ENCODE assay signal across 21 cellular contexts in the genomic region with DNA sequence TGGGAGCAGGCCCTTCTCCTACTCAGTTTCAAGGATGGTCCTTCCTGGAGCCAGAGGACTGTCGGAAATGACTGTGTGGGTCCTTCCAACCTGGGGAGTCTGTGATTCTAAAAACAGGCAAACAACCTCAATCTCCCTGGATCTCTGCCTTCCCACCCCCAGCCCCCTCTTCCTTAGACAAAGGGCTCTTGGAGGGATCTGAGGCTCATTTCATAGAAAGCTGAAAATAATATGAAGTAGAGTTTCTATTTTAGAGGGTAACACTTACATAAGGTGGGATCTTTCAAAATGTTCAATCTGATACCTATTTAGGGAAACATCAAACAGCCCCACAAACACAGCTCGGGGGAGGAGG.
DNase-seq lines count a peak whose midpoint lies in the region; ATAC-seq, FAIRE-seq and TF ChIP-seq lines count a peak whose summit lies in the region.
"Had no signal": no experiment of that assay in that cellular context is flagged by ENCODE, and none has a peak within 500 bp of the region (broad histone marks: within the 10 kb centered on the region; RNA-seq: fewer than 3 reads in every experiment).

No MANE protein-coding gene starts in this region.

- no peak for TF ChIP-seq EP300 in H1 (IDR thresholded peaks at IDR 0.05; ENCODE audit: borderline replicate concordance in 1 of 2, low read depth in 2 of 2, low read length in 2 of 2)

- no peaks in the 10 kb centered on the region for H3K4me1 ChIP-seq in left ventricle myocardium inferior
- peaks cover 0 to 1% (median 0%) of the 10 kb centered on the region in 4 experiments; a peak in 1 of 7 replicates for H3K4me1 ChIP-seq in H1 (replicated peaks in 1 of 4; ENCODE audit: control insufficient read depth in 3 of 4, insufficient read depth in 4 of 4, low read length in 3 of 4)
- H3K4me1 ChIP-seq in pancreas = no peaks in the 10 kb centered on the region
- peaks cover 15% of the 10 kb centered on the region for H3K4me1 ChIP-seq in vagina
- peaks cover 7% of the 10 kb centered on the region for H3K4me1 ChIP-seq in testis

- H3K36me3 ChIP-seq in left ventricle myocardium inferior (no peaks in the 10 kb centered on the region), H1 (ENCODE audit: control insufficient read depth in 2 of 4, insufficient read depth in 4 of 4, low read length in 3 of 4) (no peaks in the 10 kb centered on the region), pancreas (no peaks in the 10 kb centered on the region), vagina (no peaks in the 10 kb centered on the region), testis (ENCODE audit: low read depth, missing control alignments) (no peaks in the 10 kb centered on the region)
- H3K36me3 ChIP-seq: thoracic aorta had no signal

- no peak overlapping the region for H3K4me2 ChIP-seq in H1 (ENCODE audit: insufficient read depth in 1 of 2, low read depth in 2 of 2, low read length in 2 of 2)
- H3K4me2 ChIP-seq: GM23338, smooth muscle cell had no signal

- no peak overlapping the region for H2BK120ac ChIP-seq in H1 (replicated peaks; ENCODE audit: low read depth, low read length)

- peak overlapping the region; percentile 55; the same call in 1 of the 2 replicates for H2BK20ac ChIP-seq in H1 (ENCODE audit: low read length)

- 0 out of 2 replicates have a peak overlapping the region, but pooled peaks have one; percentile 91 for H2AK5ac ChIP-seq in H1 (ENCODE audit: low read depth, low read length)

- H3K9ac ChIP-seq in H1 (replicated peaks in 1 of 4; ENCODE audit: extremely low read depth in 1 of 4, low read depth in 3 of 4, low read length in 3 of 4) = no peak overlapping the region

- no peak overlapping the region for H2BK5ac ChIP-seq in H1 (ENCODE audit: low read depth, low read length)

- FAIRE-seq in H1 (lab: Jason Lieb, UNC) (no peak), pancreas (lab: Jason Lieb, UNC) (no peak)
- FAIRE-seq: colon, endometrium had no signal

- H4K8ac ChIP-seq in H1 (ENCODE audit: extremely low read depth, insufficient read depth, low read length) = no peak overlapping the region

- no peak overlapping the region for H4K5ac ChIP-seq in H1 (ENCODE audit: insufficient read length, low read depth, low read length)

- no peak overlapping the region for H4K91ac ChIP-seq in H1 (replicated peaks; ENCODE audit: insufficient read length, low read length)

- H3K4me3 ChIP-seq in left ventricle myocardium inferior (no peak overlapping the region), H1 (ENCODE audit: extremely low read depth in 1 of 4, insufficient read depth in 2 of 4, low read depth in 3 of 4, low read length in 4 of 4) (no peak overlapping the region), pancreas (no peak overlapping the region), vagina (no peak overlapping the region), testis (no peak overlapping the region)
- H3K4me3 ChIP-seq: GM23338, mucosa of descending colon, smooth muscle cell, thoracic aorta had no signal

- H3K23ac ChIP-seq in H1 (ENCODE audit: insufficient read length) = no peak overlapping the region

- H3K9me3 ChIP-seq in left ventricle myocardium inferior (replicated peaks) = no peaks in the 10 kb centered on the region
- no peaks in the 10 kb centered on the region for H3K9me3 ChIP-seq in H1 (ENCODE audit: insufficient read depth in 2 of 2, low read depth in 1 of 2, low read length in 1 of 2)
- no peaks in the 10 kb centered on the region for H3K9me3 ChIP-seq in pancreas
- H3K9me3 ChIP-seq in vagina = no peaks in the 10 kb centered on the region
- H3K9me3 ChIP-seq in testis = no peaks in the 10 kb centered on the region
- H3K9me3 ChIP-seq: mucosa of descending colon, thoracic aorta had no signal

- TF ChIP-seq CTCF in left ventricle myocardium inferior (IDR thresholded peaks at IDR 0.05; ENCODE audit: borderline replicate concordance) (no peak), H1 (IDR thresholded peaks at IDR 0.05; ENCODE audit: control extremely low read depth in 1 of 3, insufficient read depth in 1 of 3, low read depth in 1 of 3, low read length in 3 of 3) (no peak), pancreas (IDR thresholded peaks at IDR 0.05) (no peak), vagina (IDR thresholded peaks at IDR 0.05) (no peak), testis (IDR thresholded peaks at IDR 0.05) (no peak)

- TF ChIP-seq POLR2A in H1 (IDR thresholded peaks at IDR 0.05; ENCODE audit: control extremely low read depth in 1 of 2, low read depth in 2 of 2, low read length in 2 of 2) (no peak), vagina (IDR thresholded peaks at IDR 0.05) (no peak), testis (IDR thresholded peaks at IDR 0.05) (no peak)

- H3K27me3 ChIP-seq in left ventricle myocardium inferior (ENCODE audit: low read depth) (no peaks in the 10 kb centered on the region), H1 (replicated peaks in 1 of 4; ENCODE audit: control insufficient read depth in 3 of 4, extremely low read depth in 1 of 4, insufficient read depth in 3 of 4, low read length in 3 of 4) (no peaks in the 10 kb centered on the region), pancreas (no peaks in the 10 kb centered on the region), vagina (no peaks in the 10 kb centered on the region), testis (no peaks in the 10 kb centered on the region)

- no peaks in the 10 kb centered on the region for H4K20me1 ChIP-seq in H1 (replicated peaks in 1 of 2; ENCODE audit: control insufficient read depth in 1 of 2, insufficient read depth in 2 of 2, low read length in 2 of 2)

- no peaks in the 10 kb centered on the region for H3K79me1 ChIP-seq in H1 (ENCODE audit: low read depth, low read length)

- H2AFZ ChIP-seq in H1 (ENCODE audit: low read length) = no peak overlapping the region
- H2AFZ ChIP-seq: GM23338 had no signal

- H3K18ac ChIP-seq in H1 (ENCODE audit: extremely low read depth, low read length) = no peak overlapping the region

- H3K27ac ChIP-seq in left ventricle myocardium inferior (replicated peaks) = peak overlapping the region; percentile 66
- no peak overlapping the region for H3K27ac ChIP-seq in H1 (ENCODE audit: low read depth, low read length)
- peak overlapping the region; percentile 43 to 79 (median 69) for H3K27ac ChIP-seq in pancreas
- H3K27ac ChIP-seq in vagina = peak overlapping the region; percentile 70
- H3K27ac ChIP-seq in testis = no peak overlapping the region

- 0 out of 2 replicates have a peak, but pooled peaks cover 2% of the 10 kb centered on the region for H3K23me2 ChIP-seq in H1 (ENCODE audit: low read depth, low read length)

- CTCF ChIA-PET in H1 (lab: Charles Lee; ENCODE audit: partially characterized antibody) = interaction anchor here (1.5 kb wide), 1 partner anchor 118 kb away, joined by 3 read pairs; no protein-coding TSS in a partner anchor

- POLR2A ChIA-PET in H1 (lab: Charles Lee; ENCODE audit: partially characterized antibody) = no interaction called here

- ATAC-seq in pancreas = no peak
- ATAC-seq in HG02798 (IDR thresholded peaks at IDR 0.05; ENCODE audit: poor library complexity, unreplicated experiment) = no peak
- ATAC-seq: GM23338, left colon had no signal

- no peak overlapping the region for H3K4ac ChIP-seq in H1 (replicated peaks; ENCODE audit: insufficient read length, low read depth, low read length)

- H3K56ac ChIP-seq in H1 (replicated peaks; ENCODE audit: insufficient read length, low read depth, low read length) = no peak overlapping the region

- H3K79me2 ChIP-seq in H1 (ENCODE audit: control insufficient read depth in 1 of 2, insufficient read depth in 2 of 2, low read length in 2 of 2) = no peaks in the 10 kb centered on the region

- no peak overlapping the region for H2BK12ac ChIP-seq in H1 (ENCODE audit: low read depth, low read length)

- H2BK15ac ChIP-seq in H1 (ENCODE audit: low read length) = no peak overlapping the region

- no peak for TF ChIP-seq RAD21 in H1 (IDR thresholded peaks at IDR 0.05 in 1 of 2, conservative IDR thresholded peaks at IDR 0.05 in 1 of 2; ENCODE audit: low read depth in 2 of 2, low read length in 2 of 2)

- WGBS in H1 (ENCODE audit: extremely low coverage in 1 of 2, insufficient coverage in 1 of 2, insufficient read length in 1 of 2, insufficient replicate concordance in 2 of 2, low coverage in 1 of 2, low lambda C conversion rate in 2 of 2, missing lambda C conversion rate in 1 of 2), 2 experiments = 94% methylated on average over 2 of the region's 2 CpGs; no CpG with 5 or more reads in 1 of the 2 experiments
- WGBS in pancreas, 2 donors = 75 to 76% methylated on average over 2 of the region's 2 CpGs
- WGBS in testis, 2 donors = 79 to 84% methylated on average over 2 of the region's 2 CpGs

- no peak for DNase-seq in left ventricle myocardium inferior
- DNase-seq in cardiac septum (ENCODE audit: low spot score) = no peak
- no peak for DNase-seq in H1 (ENCODE audit: low read depth in 1 of 2, low spot score in 2 of 2)
- no peak for DNase-seq in pancreas
- DNase-seq in vagina (ENCODE audit: extremely low spot score in 2 of 2) = no peak
- DNase-seq in testis = no peak
- no peak for DNase-seq in activated CD4-positive, alpha-beta T cell treated with anti-CD3 and anti-CD28 coated beads for 4 hours
- DNase-seq: activated CD4-positive, alpha-beta T cell treated with anti-CD3 and anti-CD28 coated beads, Interleukin-2, amount 50 U/mL, for 4 hours; activated naive CD4-positive, alpha-beta T cell treated with Interleukin-2 at 50 U/mL for 16 hours; KBM-7; left colon; mucosa of descending colon; NCI-H2029; SHP77 treated with DMSO at 0.1 percent for 48 hours; stimulated activated CD4-positive, alpha-beta T cell treated with anti-CD3 and anti-CD28 coated beads, Interleukin-4, amount 100 ng/mL, for 4 hours had no signal

- no peak overlapping the region for H3K14ac ChIP-seq in H1 (ENCODE audit: insufficient read length)

- intact Hi-C loops in left ventricle myocardium inferior (cut with micrococcal nuclease) (no loop called here), cardiac septum (cut with DNase I) (no loop called here), pancreas (cut with DNase I) (no loop called here), vagina (cut with DNase I) (no loop called here), testis (cut with DNase I; ENCODE audit: low total_unique reads) (no loop called here)

TF ChIP-seq in H1, 55 proteins besides CTCF, POLR2A, EP300 and RAD21:
- TF ChIP-seq GABPA (IDR thresholded peaks at IDR 0.05; ENCODE audit: borderline replicate concordance, insufficient read depth, low read length) = no peak
- no peak for TF ChIP-seq YY1 (IDR thresholded peaks at IDR 0.05; ENCODE audit: low read depth, low read length)
- TF ChIP-seq FOSL1 (IDR thresholded peaks at IDR 0.05; ENCODE audit: insufficient read depth, low read depth, low read length) = no peak
- no peak for TF ChIP-seq CREB1 (IDR thresholded peaks at IDR 0.05)
- no peak for TF ChIP-seq POLR2AphosphoS5 (IDR thresholded peaks at IDR 0.05; ENCODE audit: low read depth, low read length)
- no peak for TF ChIP-seq RBBP5 (IDR thresholded peaks at IDR 0.05; ENCODE audit: borderline replicate concordance, low read depth, low read length)

Comparison
In these comparisons a context has a peak if more than half of its experiments do, and no peak if none do; other contexts are left out.
1. H3K27ac ChIP-seq: peak in left ventricle myocardium inferior (single experiment), pancreas (4 of 4) and vagina (single experiment); none in H1 (single experiment) and testis (0 of 2).